Comparison of ENCODE assay signal across 11 cellular contexts in genomic region chr7:101668726-101669125, GRCh38. TPM values are rescaled to one million over a fixed set of nuclear protein-coding genes. Genes with fewer than 3 reads are reported as not detected.
"Had no signal": no experiment of that assay in that cellular context is flagged by ENCODE, and none has a peak within 500 bp of the region (broad histone marks: within the 10 kb centered on the region; RNA-seq: fewer than 3 reads in every experiment).

No MANE protein-coding gene starts in this region.

- H3K9me3 ChIP-seq: HAP-1 had no signal

- H3K36me3 Mint-ChIP-seq: IgD-negative memory B cell had no signal

- H3K36me3 ChIP-seq: HAP-1 had no signal

- H3K9ac ChIP-seq: GM23248 had no signal

- H3K4me3 ChIP-seq: GM23248, HAP-1 had no signal

- H3K27ac ChIP-seq: GM23248, HL-60 had no signal

- DNase-seq: GOT3, HFFc6, KG1 had no signal

- H2AFZ ChIP-seq: GM23248 had no signal

- ATAC-seq: HepG2 had no signal

- H3K27ac Mint-ChIP-seq: HFFc6, IgD-negative memory B cell had no signal

- H3K4me1 Mint-ChIP-seq: IgD-negative memory B cell had no signal

- H3K4me3 Mint-ChIP-seq: HFFc6, IgD-negative memory B cell had no signal

RNA-seq across cellular contexts. Expression of gene MYL10, which starts 39.6 kb away (rescaled TPM):
- total RNA-seq: GM23248, H4, H7, HepG2, HFFc6, HT1080 had no signal
